In the genomic region with DNA sequence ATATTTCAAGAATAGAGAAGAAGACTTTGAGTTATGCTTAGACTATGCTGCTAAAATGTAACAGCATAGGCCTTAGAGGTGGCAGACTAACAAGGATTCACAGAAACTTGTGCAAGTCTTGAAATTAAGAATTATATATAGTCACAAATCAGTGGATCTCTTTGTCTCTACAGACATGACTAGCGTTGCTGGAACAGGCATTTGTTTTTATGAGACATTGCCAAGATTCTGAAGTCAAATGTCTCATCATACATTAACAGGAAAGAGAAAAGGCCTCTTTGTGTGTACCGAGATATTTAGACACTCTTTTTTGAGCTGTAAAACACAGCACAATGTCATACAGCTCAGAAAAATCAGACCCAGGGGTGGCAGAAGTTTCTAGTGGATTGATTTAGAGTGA, we compare ENCODE assay signal across 30 cellular contexts.
DNase-seq lines count a peak whose midpoint lies in the region; ATAC-seq, FAIRE-seq and TF ChIP-seq lines count a peak whose summit lies in the region.
"Had no signal": no experiment of that assay in that cellular context is flagged by ENCODE, and none has a peak within 500 bp of the region (broad histone marks: within the 10 kb centered on the region; RNA-seq: fewer than 3 reads in every experiment).

No MANE protein-coding gene starts in this region.

- H3K36me3 ChIP-seq in CD8-positive, alpha-beta T cell (ENCODE audit: insufficient read depth, low read length) = no peaks in the 10 kb centered on the region
- H3K36me3 ChIP-seq: esophagus squamous epithelium, left ventricle myocardium inferior, Peyer's patch had no signal

- H3K4me3 Mint-ChIP-seq in chondrocyte (ENCODE audit: unreplicated experiment) = no peak overlapping the region
- H3K4me3 Mint-ChIP-seq in activated naive CD4-positive, alpha-beta T cell treated with anti-CD3 and anti-CD28 coated beads, Interleukin-2, amount 10 ng/mL, durations not matched to agents 7 days and 5 days = no peak overlapping the region
- no peak overlapping the region for H3K4me3 Mint-ChIP-seq in CD8-positive, alpha-beta T cell
- H3K4me3 Mint-ChIP-seq: activated CD8-positive, alpha-beta T cell treated with anti-CD3 and anti-CD28 coated beads for 36 hours; CD4-positive, alpha-beta T cell; endodermal cell; naive B cell had no signal

- DNase-seq in D721Med (ENCODE audit: insufficient read length, low spot score) = no peak
- no peak for DNase-seq in chondrocyte (ENCODE audit: low spot score)
- DNase-seq in iris pigment epithelial cell (ENCODE audit: low read depth) = peak; percentile 28
- DNase-seq in skeletal muscle cell (ENCODE audit: low read depth) = peak; percentile 49
- DNase-seq in activated naive CD4-positive, alpha-beta T cell treated with anti-CD3 and anti-CD28 coated beads, Interleukin-2, amount 10 ng/mL, durations not matched to agents 7 days and 5 days = no peak
- DNase-seq in CD8-positive, alpha-beta T cell = no peak
- no peak for DNase-seq in RPMI8226
- no peak for DNase-seq in GF-D8 (lab: John Stamatoyannopoulos, UW)
- DNase-seq: activated CD8-positive, alpha-beta T cell treated with anti-CD3 and anti-CD28 coated beads for 36 hours; amygdala; CD4-positive, alpha-beta T cell; DMS 273 treated with DMSO at 0.1 percent for 48 hours; EL; endodermal cell; esophagus squamous epithelium; glutamatergic neuron; left ventricle myocardium inferior; naive B cell; NCI-H1048; NCI-H748 treated with DMSO at 0.1 percent for 48 hours; Peyer's patch; SIG-M5; stimulated activated naive CD8-positive, alpha-beta T cell treated with anti-CD3 and anti-CD28 coated beads, Interleukin-15, Interleukin-2, amounts not matched to agents 100 U/mL and 50 U/mL, for 24 hours; testis had no signal

- no peak for ATAC-seq in CD8-positive, alpha-beta T cell
- ATAC-seq: A549; activated CD8-positive, alpha-beta T cell treated with anti-CD3 and anti-CD28 coated beads for 36 hours; activated naive CD4-positive, alpha-beta T cell treated with anti-CD3 and anti-CD28 coated beads, Interleukin-2, amount 50 U/mL, for 72 hours; stimulated activated naive CD8-positive, alpha-beta T cell treated with anti-CD3 and anti-CD28 coated beads, Interleukin-15, Interleukin-2, amounts not matched to agents 100 U/mL and 50 U/mL, for 24 hours had no signal

- H3K27me3 ChIP-seq in CD8-positive, alpha-beta T cell (ENCODE audit: insufficient read depth, low read length) = no peaks in the 10 kb centered on the region
- H3K27me3 ChIP-seq: esophagus squamous epithelium, Peyer's patch, testis had no signal

- POLR2A ChIA-PET in CD8-positive, alpha-beta T cell (lab: Charles Lee) = no interaction called here

- peaks cover 10% of the 10 kb centered on the region for H3K4me1 Mint-ChIP-seq in chondrocyte (ENCODE audit: low read depth)
- no peaks in the 10 kb centered on the region for H3K4me1 Mint-ChIP-seq in activated naive CD4-positive, alpha-beta T cell treated with anti-CD3 and anti-CD28 coated beads, Interleukin-2, amount 10 ng/mL, durations not matched to agents 7 days and 5 days
- no peaks in the 10 kb centered on the region for H3K4me1 Mint-ChIP-seq in CD8-positive, alpha-beta T cell (ENCODE audit: low read depth)
- H3K4me1 Mint-ChIP-seq: endodermal cell, naive B cell had no signal

- no peak for TF ChIP-seq CTCF in D721Med (IDR thresholded peaks at IDR 0.05; ENCODE audit: insufficient read depth, missing control alignments)
- TF ChIP-seq CTCF in chondrocyte (IDR thresholded peaks at IDR 0.05) = no peak
- TF ChIP-seq CTCF in CD8-positive, alpha-beta T cell (IDR thresholded peaks at IDR 0.05) = no peak

- H3K4me3 ChIP-seq in skeletal muscle cell (ENCODE audit: low read depth, low read length) = no peak overlapping the region
- no peak overlapping the region for H3K4me3 ChIP-seq in CD8-positive, alpha-beta T cell (ENCODE audit: low read depth, low read length)
- H3K4me3 ChIP-seq: A549, esophagus squamous epithelium, left ventricle myocardium inferior, Peyer's patch, testis had no signal

- FAIRE-seq in D721Med (lab: Jason Lieb, UNC) = peak; percentile 92
- FAIRE-seq: A549, bronchial epithelial cell, GM12891, islet of Langerhans had no signal

- H3K36me3 Mint-ChIP-seq in chondrocyte (ENCODE audit: low read depth) = no peaks in the 10 kb centered on the region
- no peaks in the 10 kb centered on the region for H3K36me3 Mint-ChIP-seq in activated naive CD4-positive, alpha-beta T cell treated with anti-CD3 and anti-CD28 coated beads, Interleukin-2, amount 10 ng/mL, durations not matched to agents 7 days and 5 days
- H3K36me3 Mint-ChIP-seq in CD8-positive, alpha-beta T cell = no peaks in the 10 kb centered on the region
- H3K36me3 Mint-ChIP-seq: activated naive CD4-positive, alpha-beta T cell treated with anti-CD3 and anti-CD28 coated beads, Interleukin-2, amount 50 U/mL, for 72 hours; naive B cell had no signal

- no peaks in the 10 kb centered on the region for H3K9me3 ChIP-seq in CD8-positive, alpha-beta T cell (ENCODE audit: low read length)
- H3K9me3 ChIP-seq: A549, esophagus squamous epithelium, Peyer's patch, testis had no signal

- peak overlapping the region; percentile 45 for H3K27ac Mint-ChIP-seq in chondrocyte (ENCODE audit: unreplicated experiment)
- no peak overlapping the region for H3K27ac Mint-ChIP-seq in activated naive CD4-positive, alpha-beta T cell treated with anti-CD3 and anti-CD28 coated beads, Interleukin-2, amount 10 ng/mL, durations not matched to agents 7 days and 5 days
- no peak overlapping the region for H3K27ac Mint-ChIP-seq in CD8-positive, alpha-beta T cell
- H3K27ac Mint-ChIP-seq: activated CD8-positive, alpha-beta T cell treated with anti-CD3 and anti-CD28 coated beads for 36 hours; activated naive CD4-positive, alpha-beta T cell treated with anti-CD3 and anti-CD28 coated beads, Interleukin-2, amount 50 U/mL, for 72 hours; activated T-helper 2 cell treated with anti-CD3 and anti-CD28 coated beads, Interferon-gamma antibody, Interleukin-2, Interleukin-4, amounts not matched to agents 10 μg/mL and 5 μg/mL and 100 μg/mL, durations not matched to agents 14 hours and 24 hours and 36 hours; CD4-positive, alpha-beta T cell; endodermal cell had no signal

- H3K9me3 Mint-ChIP-seq in chondrocyte (ENCODE audit: low read depth) = peaks cover 6% of the 10 kb centered on the region
- H3K9me3 Mint-ChIP-seq in activated naive CD4-positive, alpha-beta T cell treated with anti-CD3 and anti-CD28 coated beads, Interleukin-2, amount 10 ng/mL, durations not matched to agents 7 days and 5 days = no peaks in the 10 kb centered on the region
- no peaks in the 10 kb centered on the region for H3K9me3 Mint-ChIP-seq in CD8-positive, alpha-beta T cell
- H3K9me3 Mint-ChIP-seq: activated CD8-positive, alpha-beta T cell treated with anti-CD3 and anti-CD28 coated beads for 36 hours; activated T-helper 2 cell treated with anti-CD3 and anti-CD28 coated beads, Interferon-gamma antibody, Interleukin-2, Interleukin-4, amounts not matched to agents 10 μg/mL and 5 μg/mL and 100 μg/mL, durations not matched to agents 14 hours and 24 hours and 36 hours; CD4-positive, alpha-beta T cell had no signal

- no peaks in the 10 kb centered on the region for H3K4me1 ChIP-seq in CD8-positive, alpha-beta T cell (ENCODE audit: insufficient read depth, low read length)
- H3K4me1 ChIP-seq: A549, esophagus squamous epithelium, left ventricle myocardium inferior, Peyer's patch, testis had no signal

- H3K27me3 Mint-ChIP-seq in chondrocyte (ENCODE audit: low read depth) = no peaks in the 10 kb centered on the region
- no peaks in the 10 kb centered on the region for H3K27me3 Mint-ChIP-seq in activated naive CD4-positive, alpha-beta T cell treated with anti-CD3 and anti-CD28 coated beads, Interleukin-2, amount 10 ng/mL, durations not matched to agents 7 days and 5 days
- no peaks in the 10 kb centered on the region for H3K27me3 Mint-ChIP-seq in CD8-positive, alpha-beta T cell (ENCODE audit: low read depth)
- H3K27me3 Mint-ChIP-seq: activated CD8-positive, alpha-beta T cell treated with anti-CD3 and anti-CD28 coated beads for 36 hours; CD4-positive, alpha-beta T cell; naive B cell had no signal

- CTCF ChIA-PET in activated naive CD4-positive, alpha-beta T cell treated with anti-CD3 and anti-CD28 coated beads, Interleukin-2, amount 10 ng/mL, durations not matched to agents 7 days and 5 days (lab: Charles Lee) = no interaction called here
- CTCF ChIA-PET in CD8-positive, alpha-beta T cell (lab: Charles Lee) = no interaction called here

- H3K27ac ChIP-seq in CD8-positive, alpha-beta T cell (ENCODE audit: low read depth, low read length) = no peak overlapping the region
- H3K27ac ChIP-seq: A549, esophagus squamous epithelium, left ventricle myocardium inferior, Peyer's patch, testis had no signal

- intact Hi-C loops in CD8-positive, alpha-beta T cell (cut with DNase I, micrococcal nuclease) = loop anchor here in 1 of 2 experiments (5.0 kb wide), 1 partner anchor 55 kb away; no protein-coding TSS in a partner anchor

Comparison
In these comparisons a context has a peak if more than half of its experiments do, and no peak if none do; other contexts are left out.
1. DNase-seq: peak in iris pigment epithelial cell (single experiment) and skeletal muscle cell (single experiment); none in D721Med (single experiment), chondrocyte (single experiment), activated naive CD4-positive, alpha-beta T cell treated with anti-CD3 and anti-CD28 coated beads, Interleukin-2, amount 10 ng/mL, durations not matched to agents 7 days and 5 days (single experiment), CD8-positive, alpha-beta T cell (0 of 7), RPMI8226 (single experiment) and GF-D8 (single experiment).